In genomic region chr11:79400206-79400605, GRCh38 we compare ENCODE assay signal across 22 cellular contexts.
"Had no signal": no experiment of that assay in that cellular context is flagged by ENCODE, and none has a peak within 500 bp of the region (broad histone marks: within the 10 kb centered on the region; RNA-seq: fewer than 3 reads in every experiment).

No MANE protein-coding gene starts in this region.

- H3K9me3 Mint-ChIP-seq: mesothelial cell of epicardium, nephron progenitor cell, neural progenitor cell had no signal

- H3K36me3 Mint-ChIP-seq: naive B cell; natural killer cell; stimulated activated memory B cell treated with anti-CD40 and anti-IgM and Interleukin-4, amounts not matched to agents 10 μg/mL and 1 μg/mL and 100 μg/mL, for 72 hours had no signal

- H3K27me3 ChIP-seq: neural progenitor cell, neutrophil, ovary, right atrium auricular region, right lobe of liver, tibial nerve, uterus had no signal

- H3K9me3 ChIP-seq: left ventricle myocardium inferior, neutrophil, ovary, right atrium auricular region, right lobe of liver, tibial nerve, uterus had no signal

- DNase-seq: naive B cell; natural killer cell; stimulated activated CD4-positive, alpha-beta T cell treated with anti-CD3 and anti-CD28 coated beads, Interleukin-1b, Interleukin-23, amount 100 ng/mL, for 48 hours; stimulated activated CD4-positive, alpha-beta T cell treated with anti-CD3 and anti-CD28 coated beads, Interleukin-4, amount 100 ng/mL, for 4 hours; stimulated activated CD8-positive, alpha-beta memory T cell treated with anti-CD3 and anti-CD28 coated beads, Interleukin-4, amount 100 ng/mL, for 48 hours; stimulated activated naive CD4-positive, alpha-beta T cell treated with Interleukin-2 at 50 U/mL for 16 hours; stimulated activated naive CD8-positive, alpha-beta T cell treated with anti-CD3 and anti-CD28 coated beads, Interleukin-15, amount 100 ng/mL, for 72 hours; uterus had no signal

- H3K36me3 ChIP-seq: left ventricle myocardium inferior, neural progenitor cell, neutrophil, ovary, right atrium auricular region, right lobe of liver, tibial nerve, uterus had no signal

- H3K27ac Mint-ChIP-seq: mesothelial cell of epicardium; naive B cell; natural killer cell; nephron progenitor cell; neural progenitor cell; progenitor cell of endocrine pancreas; stimulated activated memory B cell treated with anti-CD40 and anti-IgM and Interleukin-4, amounts not matched to agents 10 μg/mL and 1 μg/mL and 100 μg/mL, for 72 hours; stimulated activated naive CD8-positive, alpha-beta T cell treated with anti-CD3 and anti-CD28 coated beads, Interleukin-15, amount 100 ng/mL, for 72 hours; type B pancreatic cell had no signal

- H3K27me3 Mint-ChIP-seq: stimulated activated naive CD8-positive, alpha-beta T cell treated with anti-CD3 and anti-CD28 coated beads, Interleukin-15, amount 100 ng/mL, for 72 hours had no signal

- H3K27ac ChIP-seq: left ventricle myocardium inferior, neural progenitor cell, neutrophil, ovary, right atrium auricular region, right lobe of liver, tibial nerve, uterus had no signal

- H3K4me1 ChIP-seq: left ventricle myocardium inferior, neural progenitor cell, right atrium auricular region, right lobe of liver, tibial nerve, uterus had no signal

- H3K4me3 ChIP-seq: left ventricle myocardium inferior, lung, neural progenitor cell, ovary, right atrium auricular region, right lobe of liver, smooth muscle cell, tibial nerve, uterus had no signal

- H3K4me1 Mint-ChIP-seq: natural killer cell; stimulated activated naive CD8-positive, alpha-beta T cell treated with anti-CD3 and anti-CD28 coated beads, Interleukin-15, amount 100 ng/mL, for 72 hours had no signal

- H3K9ac ChIP-seq: neural progenitor cell had no signal

- H3K4me3 Mint-ChIP-seq: mesothelial cell of epicardium; naive B cell; natural killer cell; nephron progenitor cell; neural progenitor cell; stimulated activated memory B cell treated with anti-CD40 and anti-IgM and Interleukin-4, amounts not matched to agents 10 μg/mL and 1 μg/mL and 100 μg/mL, for 72 hours; stimulated activated naive CD8-positive, alpha-beta T cell treated with anti-CD3 and anti-CD28 coated beads, Interleukin-15, amount 100 ng/mL, for 72 hours; type B pancreatic cell had no signal
